5 cellular contexts compared by ENCODE assay signal in genomic region chr22:37976022-37976421, GRCh38. TPM values are rescaled to one million over a fixed set of nuclear protein-coding genes. Genes with fewer than 3 reads are reported as not detected.
"Had no signal": no experiment of that assay in that cellular context is flagged by ENCODE, and none has a peak within 500 bp of the region (broad histone marks: within the 10 kb centered on the region; RNA-seq: fewer than 3 reads in every experiment).

No MANE protein-coding gene starts in this region.

RNA-seq across cellular contexts. Expression of gene SOX10, which starts 8.3 kb away (rescaled TPM):
- total RNA-seq: HepG2, HFFc6, HT1080 had no signal
- polyA plus RNA-seq: HepG2, IgD-negative memory B cell had no signal

RNA-seq across cellular contexts. Expression of gene C22orf23, which starts 22.6 kb away (rescaled TPM):
- polyA plus RNA-seq: GM23338, IgD-negative memory B cell had no signal
